Comparison of ENCODE assay signal across 8 cellular contexts in genomic region chrX:71118032-71118984, GRCh38. TPM values are rescaled to one million over a fixed set of nuclear protein-coding genes. Genes with fewer than 3 reads are reported as not detected.
DNase-seq lines count a peak whose midpoint lies in the region; ATAC-seq, FAIRE-seq and TF ChIP-seq lines count a peak whose summit lies in the region.

Gene MED12, plus strand, starts transcription at chrX:71118596. Its CDS starts 159 bp downstream, at chrX:71118755.

- ATAC-seq in GM18873 (IDR thresholded peaks at IDR 0.05; ENCODE audit: low FRiP score, unreplicated experiment), result peak; percentile 71
- ATAC-seq in HG03159 (IDR thresholded peaks at IDR 0.05; ENCODE audit: unreplicated experiment), result peak; percentile 91

- peak within 1 kb of the TSS; percentile 71 to 84 for H3K4me3 ChIP-seq in kidney (ENCODE audit: low read length in 2 of 2)

- intact Hi-C loops in kidney (cut with DNase I), result no loop called here

- no peaks in the 10 kb centered on the region for H3K9me3 ChIP-seq in kidney (ENCODE audit: control insufficient read depth in 1 of 2, low read length in 2 of 2)

- H3K4me1 ChIP-seq in kidney (ENCODE audit: control insufficient read depth in 1 of 2, insufficient read depth in 1 of 2, low read depth in 1 of 2, low read length in 2 of 2), result peaks cover 0 to 8% of the 10 kb centered on the region in 2 donors

- H3K27ac ChIP-seq in kidney (ENCODE audit: low read depth in 2 of 2, low read length in 2 of 2), result peak within 1 kb of the TSS; percentile 57 to 75

- peak within 1 kb of the TSS; percentile 55 to 75 for H3K9ac ChIP-seq in kidney (ENCODE audit: low read length in 2 of 2)

- no peak for TF ChIP-seq CTCF in kidney (IDR thresholded peaks at IDR 0.05; ENCODE audit: borderline replicate concordance, extremely low read depth, insufficient read depth)

- no peak for FAIRE-seq in kidney (lab: Jason Lieb, UNC)

- H3K36me3 ChIP-seq in kidney (ENCODE audit: control insufficient read depth in 1 of 2, insufficient read depth in 2 of 2, low read length in 2 of 2), result peaks cover 13 to 17% of the 10 kb centered on the region in 2 donors

- DNase-seq in AG08396 (ENCODE audit: low spot score), result peak; percentile 82
- peak; percentile 44 for DNase-seq in NCI-H446 treated with DMSO at 0.1 percent for 48 hours (lab: John Stamatoyannopoulos, UW)
- DNase-seq in activated CD4-positive, alpha-beta T cell treated with anti-CD3 and anti-CD28 coated beads for 1 hour, result peak; percentile 65
- peak; percentile 13 to 68 for DNase-seq in cerebellar nuclear complex (lab: John Stamatoyannopoulos, UW)
- DNase-seq in kidney, result peak; percentile 92
- peak; percentile 55 to 76 for DNase-seq in stimulated activated CD4-positive, alpha-beta T cell treated with anti-CD3 and anti-CD28 coated beads, Interleukin-15, amount 100 ng/mL, for 1 hour (ENCODE audit: low read depth in 1 of 2, low spot score in 1 of 2)

RNA-seq across cellular contexts. Expression of gene MED12, which starts in this region (rescaled TPM):
- total RNA-seq in kidney, result 42.7 TPM
- 5.2 TPM for polyA plus RNA-seq in kidney (ENCODE audit: insufficient read depth, low read depth, low replicate concordance)

Comparison
In these comparisons a context has a peak if more than half of its experiments do, and no peak if none do; other contexts are left out.
1. Peak in every context shown above with its lines: DNase-seq, ATAC-seq, H3K4me3 ChIP-seq and H3K27ac ChIP-seq.
2. DNase-seq: peak in every context shown above with its lines; median percentile 92 in kidney; 82 in AG08396; 66 in stimulated activated CD4-positive, alpha-beta T cell treated with anti-CD3 and anti-CD28 coated beads, Interleukin-15, amount 100 ng/mL, for 1 hour; 65 in activated CD4-positive, alpha-beta T cell treated with anti-CD3 and anti-CD28 coated beads for 1 hour; 44 in NCI-H446 treated with DMSO at 0.1 percent for 48 hours; 40 in cerebellar nuclear complex.